8 cellular contexts compared by ENCODE assay signal in the genomic region with DNA sequence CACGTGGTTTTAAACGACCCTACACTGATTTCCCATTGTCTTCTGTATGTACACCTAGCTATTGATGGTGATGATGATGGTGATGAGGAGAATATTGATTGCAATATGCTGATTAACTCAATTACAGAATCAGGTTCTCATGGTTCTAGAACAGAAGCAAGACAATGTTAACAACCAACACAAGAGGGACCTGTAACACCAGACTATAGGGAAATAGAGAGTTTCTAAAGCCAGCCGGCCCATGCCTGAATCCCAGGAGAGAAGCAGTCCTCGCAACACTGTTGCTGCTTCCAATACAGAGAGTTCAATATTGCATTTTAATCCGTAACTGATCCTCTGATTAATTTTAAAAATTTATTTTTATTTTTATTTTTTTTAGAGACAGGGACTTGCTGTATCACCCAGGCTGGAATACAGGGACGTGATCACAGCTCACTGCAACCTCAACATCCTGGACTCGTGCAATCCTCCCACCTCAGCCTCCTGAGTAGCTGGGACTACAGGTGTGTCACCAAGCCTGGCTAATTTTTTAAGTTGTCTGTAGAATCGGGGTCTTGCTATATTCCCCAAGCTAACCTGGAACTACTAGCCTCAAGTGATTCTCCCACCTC. TPM values are rescaled to one million over a fixed set of nuclear protein-coding genes. Genes with fewer than 3 reads are reported as not detected.
A peak's percentile ranks its signal among the peaks of the same experiment; 100 is the strongest.
DNase-seq lines count a peak whose midpoint lies in the region; ATAC-seq and TF ChIP-seq lines count a peak whose summit lies in the region.

No MANE protein-coding gene starts in this region.

- no peak overlapping the region for H2BK15ac ChIP-seq in neuronal stem cell (ENCODE audit: low read length)

- no peak overlapping the region for H3K18ac ChIP-seq in neuronal stem cell (ENCODE audit: low read length)

- H3K4me2 ChIP-seq in KMS-11 (no peak overlapping the region), neuronal stem cell (ENCODE audit: insufficient read depth, low read length, poor library complexity, severe bottlenecking) (no peak overlapping the region)

- no peaks in the 10 kb centered on the region for H4K20me1 ChIP-seq in KMS-11 (ENCODE audit: insufficient read depth)

- H3K4me3 ChIP-seq in KMS-11 (IDR thresholded peaks at IDR 0.05; ENCODE audit: insufficient read depth, low read depth, low read length) (no peak overlapping the region), RWPE2 (ENCODE audit: severe bottlenecking) (no peak overlapping the region), esophagus muscularis mucosa (no peak overlapping the region), neuronal stem cell (ENCODE audit: low read length in 2 of 2) (no peak overlapping the region)

- H2BK5ac ChIP-seq in neuronal stem cell (ENCODE audit: low read length) = no peak overlapping the region

- TF ChIP-seq CTCF in KMS-11 (conservative IDR thresholded peaks at IDR 0.05; ENCODE audit: low read depth, low read length) (0 out of 2 replicates have a peak, but pooled peaks have one; percentile 21), RWPE2 (IDR thresholded peaks at IDR 0.05; ENCODE audit: poor library complexity, severe bottlenecking) (peak; percentile 66), esophagus muscularis mucosa (IDR thresholded peaks at IDR 0.05) (peak; percentile 24 to 35 (median 30))

- no peaks in the 10 kb centered on the region for H3K27me3 ChIP-seq in KMS-11 (ENCODE audit: insufficient read depth, low read depth)
- no peaks in the 10 kb centered on the region for H3K27me3 ChIP-seq in RWPE2 (ENCODE audit: insufficient read depth, poor library complexity, severe bottlenecking)
- H3K27me3 ChIP-seq in esophagus muscularis mucosa = peaks cover 0 to 24% (median 0%) of the 10 kb centered on the region in 4 donors
- H3K27me3 ChIP-seq in neuronal stem cell (ENCODE audit: control insufficient read depth in 3 of 3, insufficient read depth in 3 of 3, low read depth in 1 of 3, low read length in 3 of 3) = no peaks in the 10 kb centered on the region

- no peak overlapping the region for H4K91ac ChIP-seq in neuronal stem cell (ENCODE audit: low read depth, low read length, poor library complexity)

- H3K79me1 ChIP-seq in neuronal stem cell (ENCODE audit: low read depth, low read length) = no peaks in the 10 kb centered on the region

- DNase-seq in EL (peak; percentile 70), RWPE2 (ENCODE audit: low spot score) (no peak), esophagus muscularis mucosa (ENCODE audit: extremely low spot score) (no peak), neuronal stem cell (ENCODE audit: low spot score) (peak; percentile 29)
- DNase-seq in stimulated activated CD4-positive, alpha-beta T cell treated with anti-CD3 and anti-CD28 coated beads, Interleukin-4, amount 100 ng/mL, for 24 hours = no peak
- no peak for DNase-seq in activated CD4-positive, alpha-beta T cell treated with anti-CD3 and anti-CD28 coated beads, Interleukin-2, amount 50 U/mL, for 48 hours

- H3K36me3 ChIP-seq in KMS-11 (ENCODE audit: insufficient read depth) = no peaks in the 10 kb centered on the region
- no peaks in the 10 kb centered on the region for H3K36me3 ChIP-seq in RWPE2 (ENCODE audit: low read depth)
- H3K36me3 ChIP-seq in esophagus muscularis mucosa = no peaks in the 10 kb centered on the region
- no peaks in the 10 kb centered on the region for H3K36me3 ChIP-seq in neuronal stem cell (replicated peaks in 1 of 2; ENCODE audit: control insufficient read depth in 2 of 2, insufficient read depth in 2 of 2, low read length in 2 of 2)

- H2BK120ac ChIP-seq in neuronal stem cell (ENCODE audit: low read depth, low read length) = no peak overlapping the region

- no peak overlapping the region for H3K23ac ChIP-seq in neuronal stem cell (ENCODE audit: low read depth, low read length, poor library complexity)

- no peak overlapping the region for H3K27ac ChIP-seq in KMS-11
- H3K27ac ChIP-seq in RWPE2 (ENCODE audit: poor library complexity, severe bottlenecking) = peak overlapping the region; percentile 80
- H3K27ac ChIP-seq in esophagus muscularis mucosa (replicated peaks in 1 of 4) = no peak overlapping the region
- no peak overlapping the region for H3K27ac ChIP-seq in neuronal stem cell (replicated peaks; ENCODE audit: low read length)

- no peak overlapping the region for H2AFZ ChIP-seq in KMS-11 (ENCODE audit: low read depth)
- no peak overlapping the region for H2AFZ ChIP-seq in neuronal stem cell (ENCODE audit: low read length)

- intact Hi-C loops in esophagus muscularis mucosa (cut with DNase I) = loop anchor here (5.0 kb wide), 1 partner anchor 219 kb away; no protein-coding TSS in a partner anchor

- no peak overlapping the region for H4K8ac ChIP-seq in neuronal stem cell (ENCODE audit: low read depth, low read length)

- no peak overlapping the region for H3K9ac ChIP-seq in KMS-11
- no peak overlapping the region for H3K9ac ChIP-seq in neuronal stem cell (ENCODE audit: low read depth, low read length, poor library complexity)

- H2AK5ac ChIP-seq in neuronal stem cell (ENCODE audit: low read depth, low read length) = no peak overlapping the region

- whole genome bisulfite sequencing in esophagus muscularis mucosa = 68% methylated on average over 8 of the region's 8 CpGs
- no CpG with 5 or more reads among the region's 8 CpGs for WGBS in neuronal stem cell (ENCODE audit: extremely low coverage in 2 of 2, insufficient read length in 2 of 2, insufficient replicate concordance in 1 of 2), 2 donors

- H2BK12ac ChIP-seq in neuronal stem cell (ENCODE audit: low read length) = no peak overlapping the region

- H3K79me2 ChIP-seq in KMS-11 (ENCODE audit: insufficient read depth, low read depth) = no peaks in the 10 kb centered on the region

- no peak for TF ChIP-seq POLR2A in esophagus muscularis mucosa (IDR thresholded peaks at IDR 0.05; ENCODE audit: low read depth)

- peak; percentile 37; the same call in 1 of the 3 replicates for ATAC-seq in RWPE2 (ENCODE audit: low read depth)
- ATAC-seq in GM18861 (IDR thresholded peaks at IDR 0.05; ENCODE audit: unreplicated experiment) = no peak

- H3K14ac ChIP-seq in neuronal stem cell (ENCODE audit: low read length) = no peak overlapping the region

- TF ChIP-seq EP300 in esophagus muscularis mucosa (IDR thresholded peaks at IDR 0.05) = no peak

- H3K4me1 ChIP-seq in KMS-11 (ENCODE audit: low read depth, poor library complexity, severe bottlenecking) (no peaks in the 10 kb centered on the region), RWPE2 (ENCODE audit: insufficient read depth, poor library complexity, severe bottlenecking) (peaks cover 21% of the 10 kb centered on the region), esophagus muscularis mucosa (peaks cover 0 to 9% (median 0%) of the 10 kb centered on the region in 4 donors), neuronal stem cell (ENCODE audit: control insufficient read depth in 2 of 2, insufficient read depth in 1 of 2, low read depth in 1 of 2, low read length in 2 of 2) (peaks cover 0 to 2% of the 10 kb centered on the region in 2 donors)

- H3K4ac ChIP-seq in neuronal stem cell (ENCODE audit: low read length) = no peak overlapping the region

- H3K9me3 ChIP-seq in RWPE2 (ENCODE audit: severe bottlenecking) (no peaks in the 10 kb centered on the region), esophagus muscularis mucosa (no peaks in the 10 kb centered on the region), neuronal stem cell (replicated peaks in 1 of 2; ENCODE audit: control insufficient read depth in 2 of 2, insufficient read depth in 1 of 2, low read depth in 1 of 2, low read length in 2 of 2) (no peaks in the 10 kb centered on the region)

RNA-seq across cellular contexts. Expression of a gene that starts 22.2 kb away (rescaled TPM):
- 1 to 10 TPM in 3 of 4 donors, under 1 TPM in 1; 0.42 to 6.8 (median 1.7) TPM for total RNA-seq in esophagus muscularis mucosa
- 3.4 TPM for polyA plus RNA-seq in neuronal stem cell (2013, experiment 1 of 2)
- polyA plus RNA-seq in neuronal stem cell (2013, experiment 2 of 2) = 3.6 TPM

Comparison
In these comparisons a context has a peak if more than half of its experiments do, and no peak if none do; other contexts are left out.
1. DNase-seq: peak in EL (single experiment) and neuronal stem cell (single experiment); none in RWPE2 (single experiment), esophagus muscularis mucosa (single experiment), stimulated activated CD4-positive, alpha-beta T cell treated with anti-CD3 and anti-CD28 coated beads, Interleukin-4, amount 100 ng/mL, for 24 hours (single experiment) and activated CD4-positive, alpha-beta T cell treated with anti-CD3 and anti-CD28 coated beads, Interleukin-2, amount 50 U/mL, for 48 hours (0 of 2).
2. Peak in every context shown above with its lines, with median percentiles within 50 percentile points of each other: CTCF ChIP-seq.